ENCODE assay signal across 19 cellular contexts in genomic region chr2:238640486-238640885, GRCh38.
DNase-seq lines count a peak whose midpoint lies in the region; ATAC-seq and TF ChIP-seq lines count a peak whose summit lies in the region.
"Had no signal": no experiment of that assay in that cellular context is flagged by ENCODE, and none has a peak within 500 bp of the region (broad histone marks: within the 10 kb centered on the region; RNA-seq: fewer than 3 reads in every experiment).

No MANE protein-coding gene starts in this region.

- no peak overlapping the region for H4K91ac ChIP-seq in neuronal stem cell (ENCODE audit: low read depth, low read length, poor library complexity)

- H2BK12ac ChIP-seq in neuronal stem cell (ENCODE audit: low read length): no peak overlapping the region

- no peak overlapping the region for H3K23ac ChIP-seq in neuronal stem cell (ENCODE audit: low read depth, low read length, poor library complexity)

- H3K18ac ChIP-seq in neuronal stem cell (ENCODE audit: low read length): no peak overlapping the region

- WGBS in esophagus muscularis mucosa: 87% methylated on average over 8 of the region's 8 CpGs
- no CpG with 5 or more reads among the region's 8 CpGs for WGBS in neuronal stem cell (ENCODE audit: extremely low coverage in 2 of 2, insufficient read length in 2 of 2, insufficient replicate concordance in 1 of 2), 2 donors

- no peak overlapping the region for H3K9ac ChIP-seq in neuronal stem cell (ENCODE audit: low read depth, low read length, poor library complexity)
- H3K9ac ChIP-seq: BLaER1 treated with 17β-estradiol and CSF1 and Interleukin-3, amounts not matched to agents 10 nM and 100 nM had no signal

- H3K4me1 Mint-ChIP-seq in activated CD8-positive, alpha-beta memory T cell treated with anti-CD3 and anti-CD28 coated beads, Interleukin-2, amount 10 ng/mL, durations not matched to agents 7 days and 5 days: no peaks in the 10 kb centered on the region
- H3K4me1 Mint-ChIP-seq: B cell; CD8-positive, alpha-beta memory T cell had no signal

- H2BK120ac ChIP-seq in neuronal stem cell (ENCODE audit: low read depth, low read length): no peak overlapping the region

- H3K4me1 ChIP-seq in esophagus muscularis mucosa (peaks cover 3 to 21% (median 19%) of the 10 kb centered on the region in 4 donors), neuronal stem cell (ENCODE audit: control insufficient read depth in 2 of 2, insufficient read depth in 1 of 2, low read depth in 1 of 2, low read length in 2 of 2) (peaks cover 6 to 9% of the 10 kb centered on the region in 2 donors)

- H3K14ac ChIP-seq in neuronal stem cell (ENCODE audit: low read length): no peak overlapping the region

- no peaks in the 10 kb centered on the region for H3K9me3 Mint-ChIP-seq in activated CD8-positive, alpha-beta memory T cell treated with anti-CD3 and anti-CD28 coated beads, Interleukin-2, amount 10 ng/mL, durations not matched to agents 7 days and 5 days (ENCODE audit: low read depth)
- H3K9me3 Mint-ChIP-seq: CD8-positive, alpha-beta memory T cell had no signal

- H4K8ac ChIP-seq in neuronal stem cell (ENCODE audit: low read depth, low read length): no peak overlapping the region

- no peak overlapping the region for H2BK5ac ChIP-seq in neuronal stem cell (ENCODE audit: low read length)

- TF ChIP-seq EP300 in esophagus muscularis mucosa (IDR thresholded peaks at IDR 0.05): no peak

- intact Hi-C loops in esophagus muscularis mucosa (cut with DNase I): loop anchor here (5.0 kb wide), 1 partner anchor 82 kb away; no protein-coding TSS in a partner anchor

- no peaks in the 10 kb centered on the region for H3K79me1 ChIP-seq in neuronal stem cell (ENCODE audit: low read depth, low read length)

- TF ChIP-seq CTCF in esophagus muscularis mucosa (IDR thresholded peaks at IDR 0.05): no peak

- no peak for ATAC-seq in activated CD8-positive, alpha-beta memory T cell treated with anti-CD3 and anti-CD28 coated beads, Interleukin-2, amount 10 ng/mL, durations not matched to agents 7 days and 5 days
- ATAC-seq in GM21360 (IDR thresholded peaks at IDR 0.05; ENCODE audit: unreplicated experiment): no peak
- no peak for ATAC-seq in HG03280 (IDR thresholded peaks at IDR 0.05; ENCODE audit: unreplicated experiment)
- ATAC-seq: HCT116 had no signal

- H3K27me3 ChIP-seq in esophagus muscularis mucosa: no peaks in the 10 kb centered on the region
- H3K27me3 ChIP-seq in neuronal stem cell (ENCODE audit: control insufficient read depth in 3 of 3, insufficient read depth in 3 of 3, low read depth in 1 of 3, low read length in 3 of 3): no peaks in the 10 kb centered on the region
- H3K27me3 ChIP-seq: BLaER1 treated with 17β-estradiol and CSF1 and Interleukin-3, amounts not matched to agents 10 nM and 100 nM had no signal

- H3K27ac ChIP-seq in esophagus muscularis mucosa (replicated peaks in 1 of 4) (no peak overlapping the region), neuronal stem cell (replicated peaks; ENCODE audit: low read length) (no peak overlapping the region)
- H3K27ac ChIP-seq: BLaER1 treated with 17β-estradiol and CSF1 and Interleukin-3, amounts not matched to agents 10 nM and 100 nM had no signal

- H2AFZ ChIP-seq in neuronal stem cell (ENCODE audit: low read length): no peak overlapping the region

- no peak overlapping the region for H3K4me3 Mint-ChIP-seq in activated CD8-positive, alpha-beta memory T cell treated with anti-CD3 and anti-CD28 coated beads, Interleukin-2, amount 10 ng/mL, durations not matched to agents 7 days and 5 days
- H3K4me3 Mint-ChIP-seq: B cell; CD8-positive, alpha-beta memory T cell had no signal

- no peak overlapping the region for H3K27ac Mint-ChIP-seq in activated CD8-positive, alpha-beta memory T cell treated with anti-CD3 and anti-CD28 coated beads, Interleukin-2, amount 10 ng/mL, durations not matched to agents 7 days and 5 days
- H3K27ac Mint-ChIP-seq: B cell had no signal

- H3K27me3 Mint-ChIP-seq in activated CD8-positive, alpha-beta memory T cell treated with anti-CD3 and anti-CD28 coated beads, Interleukin-2, amount 10 ng/mL, durations not matched to agents 7 days and 5 days: peaks cover 2% of the 10 kb centered on the region
- H3K27me3 Mint-ChIP-seq: B cell had no signal

- no peak overlapping the region for H2BK15ac ChIP-seq in neuronal stem cell (ENCODE audit: low read length)

- CTCF ChIA-PET in activated CD8-positive, alpha-beta memory T cell treated with anti-CD3 and anti-CD28 coated beads, Interleukin-2, amount 10 ng/mL, durations not matched to agents 7 days and 5 days (lab: Charles Lee): no interaction called here

- peak; percentile 3 for DNase-seq in activated CD8-positive, alpha-beta memory T cell treated with anti-CD3 and anti-CD28 coated beads, Interleukin-2, amount 10 ng/mL, durations not matched to agents 7 days and 5 days
- DNase-seq in activated CD8-positive, alpha-beta memory T cell treated with anti-CD3 and anti-CD28 coated beads, Interleukin-2, amount 50 U/mL, for 48 hours: no peak
- DNase-seq in esophagus muscularis mucosa (ENCODE audit: extremely low spot score) (peak; percentile 68), neuronal stem cell (ENCODE audit: low spot score) (no peak), ureter (ENCODE audit: low spot score) (peak; percentile 18), DMS153 treated with DMSO at 0.1 percent for 48 hours (lab: John Stamatoyannopoulos, UW; ENCODE audit: unreplicated experiment) (no peak)
- DNase-seq: 8988T; CD8-positive, alpha-beta memory T cell; COR-L47; DMS 273 treated with DMSO at 0.1 percent for 48 hours; DMS79; GDM1; GOT3; H7 had no signal

- H3K4me2 ChIP-seq in neuronal stem cell (ENCODE audit: insufficient read depth, low read length, poor library complexity, severe bottlenecking): no peak overlapping the region
- H3K4me2 ChIP-seq: BLaER1 treated with 17β-estradiol and CSF1 and Interleukin-3, amounts not matched to agents 10 nM and 100 nM had no signal

- H3K9me3 ChIP-seq in esophagus muscularis mucosa: no peaks in the 10 kb centered on the region
- H3K9me3 ChIP-seq in neuronal stem cell (replicated peaks in 1 of 2; ENCODE audit: control insufficient read depth in 2 of 2, insufficient read depth in 1 of 2, low read depth in 1 of 2, low read length in 2 of 2): peaks cover 0 to 4% of the 10 kb centered on the region in 2 donors

- peak overlapping the region; percentile 30 for H2AK5ac ChIP-seq in neuronal stem cell (ENCODE audit: low read depth, low read length)

- H3K4me3 ChIP-seq in esophagus muscularis mucosa (no peak overlapping the region), neuronal stem cell (ENCODE audit: low read length in 2 of 2) (no peak overlapping the region)
- H3K4me3 ChIP-seq: BLaER1 treated with 17β-estradiol and CSF1 and Interleukin-3, amounts not matched to agents 10 nM and 100 nM had no signal

- H3K36me3 Mint-ChIP-seq in activated CD8-positive, alpha-beta memory T cell treated with anti-CD3 and anti-CD28 coated beads, Interleukin-2, amount 10 ng/mL, durations not matched to agents 7 days and 5 days: no peaks in the 10 kb centered on the region
- H3K36me3 Mint-ChIP-seq: CD8-positive, alpha-beta memory T cell had no signal

- no peak for TF ChIP-seq POLR2A in esophagus muscularis mucosa (IDR thresholded peaks at IDR 0.05; ENCODE audit: low read depth)

- no peaks in the 10 kb centered on the region for H3K36me3 ChIP-seq in esophagus muscularis mucosa
- H3K36me3 ChIP-seq in neuronal stem cell (replicated peaks in 1 of 2; ENCODE audit: control insufficient read depth in 2 of 2, insufficient read depth in 2 of 2, low read length in 2 of 2): no peaks in the 10 kb centered on the region
- H3K36me3 ChIP-seq: BLaER1 treated with 17β-estradiol and CSF1 and Interleukin-3, amounts not matched to agents 10 nM and 100 nM had no signal

- no peak overlapping the region for H3K4ac ChIP-seq in neuronal stem cell (ENCODE audit: low read length)

Comparison
In these comparisons a context has a peak if more than half of its experiments do, and no peak if none do; other contexts are left out.
1. DNase-seq: peak in activated CD8-positive, alpha-beta memory T cell treated with anti-CD3 and anti-CD28 coated beads, Interleukin-2, amount 10 ng/mL, durations not matched to agents 7 days and 5 days (single experiment), esophagus muscularis mucosa (single experiment) and ureter (single experiment); none in activated CD8-positive, alpha-beta memory T cell treated with anti-CD3 and anti-CD28 coated beads, Interleukin-2, amount 50 U/mL, for 48 hours (single experiment), neuronal stem cell (single experiment) and DMS153 treated with DMSO at 0.1 percent for 48 hours (single experiment).